Comparison of ENCODE assay signal across 8 cellular contexts in the genomic region with DNA sequence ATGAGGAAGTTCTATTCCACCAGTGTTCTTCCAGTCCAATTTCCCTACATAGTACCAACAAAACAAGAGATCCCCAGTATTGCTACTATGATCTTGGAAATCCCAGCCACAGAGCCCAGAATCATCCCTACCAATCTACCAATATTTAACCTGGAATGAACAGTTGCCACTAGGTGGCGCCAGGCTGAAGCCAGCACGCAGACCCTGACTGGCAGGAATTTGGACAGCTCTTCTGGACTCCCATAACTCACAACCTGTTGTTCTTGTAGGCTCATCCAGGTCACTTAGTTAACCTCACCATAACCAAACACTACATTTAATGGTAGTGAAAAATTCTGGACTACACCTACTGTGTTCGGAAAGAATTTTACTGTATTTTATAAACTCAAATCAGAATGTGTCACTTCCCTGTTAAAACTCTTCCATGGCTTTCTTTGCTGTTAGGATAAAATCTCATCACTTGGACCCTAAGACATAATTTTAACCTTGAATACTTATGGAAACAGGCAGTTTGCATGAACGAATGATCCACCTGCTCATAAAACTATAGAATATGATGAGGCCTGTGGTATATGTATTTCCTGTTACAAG. TPM values are rescaled to one million over a fixed set of nuclear protein-coding genes. Genes with fewer than 3 reads are reported as not detected.
DNase-seq lines count a peak whose midpoint lies in the region; ATAC-seq and TF ChIP-seq lines count a peak whose summit lies in the region.

No MANE protein-coding gene starts in this region.

- 30 to 31% methylated on average over 4 of the region's 4 CpGs for WGBS in testis, 2 donors

- ATAC-seq in CD4-positive, CD25-positive, alpha-beta regulatory T cell (ENCODE audit: low read depth in 2 of 2), result no peak
- peak; percentile 77 for ATAC-seq in HG03378 (IDR thresholded peaks at IDR 0.05; ENCODE audit: unreplicated experiment)
- peak; percentile 45 for ATAC-seq in activated CD8-positive, alpha-beta T cell treated with anti-CD3 and anti-CD28 coated beads for 36 hours
- peak; percentile 41 to 50 for ATAC-seq in naive B cell (ENCODE audit: low read depth in 2 of 2)

- H3K4me3 ChIP-seq in CD4-positive, CD25-positive, alpha-beta regulatory T cell (ENCODE audit: low read depth, low read length), result no peak overlapping the region
- H3K4me3 ChIP-seq in epithelial cell of esophagus (ENCODE audit: low read length) (no peak overlapping the region), testis (no peak overlapping the region)

- no peaks in the 10 kb centered on the region for H3K36me3 Mint-ChIP-seq in CD4-positive, CD25-positive, alpha-beta regulatory T cell
- H3K36me3 Mint-ChIP-seq in activated CD8-positive, alpha-beta T cell treated with anti-CD3 and anti-CD28 coated beads for 36 hours (ENCODE audit: low read depth), result no peaks in the 10 kb centered on the region
- peaks cover 0 to 11% of the 10 kb centered on the region in 2 donors for H3K36me3 Mint-ChIP-seq in naive B cell

- no peaks in the 10 kb centered on the region for H3K4me1 Mint-ChIP-seq in CD4-positive, CD25-positive, alpha-beta regulatory T cell
- H3K4me1 Mint-ChIP-seq in activated CD8-positive, alpha-beta T cell treated with anti-CD3 and anti-CD28 coated beads for 36 hours (ENCODE audit: low read depth), result no peaks in the 10 kb centered on the region
- peaks cover 5 to 7% (median 6%) of the 10 kb centered on the region in 3 donors for H3K4me1 Mint-ChIP-seq in naive B cell

- peak; percentile 8 to 53 (median 23) for DNase-seq in CD4-positive, CD25-positive, alpha-beta regulatory T cell
- DNase-seq in GM19240 (ENCODE audit: insufficient read length, low spot score) (peak; percentile 25), NCI-H524 (lab: John Stamatoyannopoulos, UW) (peak; percentile 15 to 62), epithelial cell of esophagus (ENCODE audit: low read depth) (peak; percentile 80), naive B cell (peak; percentile 29), testis (peak; percentile 92)
- peak; percentile 76 for DNase-seq in activated CD8-positive, alpha-beta T cell treated with anti-CD3 and anti-CD28 coated beads for 36 hours

- H3K9me3 ChIP-seq in CD4-positive, CD25-positive, alpha-beta regulatory T cell (ENCODE audit: control insufficient read depth in 2 of 2, low read length in 2 of 2), result no peaks in the 10 kb centered on the region
- no peaks in the 10 kb centered on the region for H3K9me3 ChIP-seq in testis

- no peaks in the 10 kb centered on the region for H3K4me1 ChIP-seq in CD4-positive, CD25-positive, alpha-beta regulatory T cell (ENCODE audit: control insufficient read depth, insufficient read depth, low read length, poor library complexity, severe bottlenecking)
- no peaks in the 10 kb centered on the region for H3K4me1 ChIP-seq in testis

- no peaks in the 10 kb centered on the region for H3K9me3 Mint-ChIP-seq in CD4-positive, CD25-positive, alpha-beta regulatory T cell
- no peaks in the 10 kb centered on the region for H3K9me3 Mint-ChIP-seq in activated CD8-positive, alpha-beta T cell treated with anti-CD3 and anti-CD28 coated beads for 36 hours
- H3K9me3 Mint-ChIP-seq in naive B cell, result peaks cover 0 to 5% (median 0%) of the 10 kb centered on the region in 7 donors

- peaks cover 4% of the 10 kb centered on the region for H3K27me3 Mint-ChIP-seq in CD4-positive, CD25-positive, alpha-beta regulatory T cell
- H3K27me3 Mint-ChIP-seq in activated CD8-positive, alpha-beta T cell treated with anti-CD3 and anti-CD28 coated beads for 36 hours, result peaks cover 13% of the 10 kb centered on the region
- H3K27me3 Mint-ChIP-seq in naive B cell, result peaks cover 0 to 2% (median 0%) of the 10 kb centered on the region in 3 donors

- TF ChIP-seq CTCF in activated CD8-positive, alpha-beta T cell treated with anti-CD3 and anti-CD28 coated beads for 36 hours (IDR thresholded peaks at IDR 0.05), result peak; percentile 73
- TF ChIP-seq CTCF in epithelial cell of esophagus (IDR thresholded peaks at IDR 0.05; ENCODE audit: insufficient read depth, low read depth, low read length, missing control alignments) (peak; percentile 98), testis (IDR thresholded peaks at IDR 0.05) (peak; percentile 71 to 92 (median 72))

- intact Hi-C loops in activated CD8-positive, alpha-beta T cell treated with anti-CD3 and anti-CD28 coated beads for 36 hours (cut with micrococcal nuclease), result loop anchor here (10.0 kb wide), 1 partner anchor 280 kb away; no protein-coding TSS in a partner anchor
- intact Hi-C loops in testis (cut with DNase I; ENCODE audit: low total_unique reads), result loop anchor here (10.0 kb wide), 2 partner anchors 190 to 280 kb away; partner anchors contain the start of gene SCN3A

- POLR2A ChIA-PET in activated CD8-positive, alpha-beta T cell treated with anti-CD3 and anti-CD28 coated beads for 36 hours (lab: Charles Lee), result no interaction called here

- H3K36me3 ChIP-seq in CD4-positive, CD25-positive, alpha-beta regulatory T cell (ENCODE audit: control insufficient read depth, insufficient read depth, low read length), result no peaks in the 10 kb centered on the region
- H3K36me3 ChIP-seq in testis (ENCODE audit: low read depth, missing control alignments), result no peaks in the 10 kb centered on the region

- no peaks in the 10 kb centered on the region for H3K27me3 ChIP-seq in CD4-positive, CD25-positive, alpha-beta regulatory T cell (ENCODE audit: control insufficient read depth, insufficient read depth, low read length)
- H3K27me3 ChIP-seq in testis, result no peaks in the 10 kb centered on the region

- no peak for TF ChIP-seq POLR2A in testis (IDR thresholded peaks at IDR 0.05)

- H3K4me3 Mint-ChIP-seq in CD4-positive, CD25-positive, alpha-beta regulatory T cell, result no peak overlapping the region
- H3K4me3 Mint-ChIP-seq in activated CD8-positive, alpha-beta T cell treated with anti-CD3 and anti-CD28 coated beads for 36 hours, result no peak overlapping the region
- peak overlapping the region in 3 of 8 donors; percentile 2 to 42 (median 8) for H3K4me3 Mint-ChIP-seq in naive B cell

- no peak overlapping the region for H3K27ac ChIP-seq in CD4-positive, CD25-positive, alpha-beta regulatory T cell (ENCODE audit: insufficient read depth, low read length, poor library complexity, severe bottlenecking)
- H3K27ac ChIP-seq in testis, result no peak overlapping the region

- H3K27ac Mint-ChIP-seq in CD4-positive, CD25-positive, alpha-beta regulatory T cell, result no peak overlapping the region
- no peak overlapping the region for H3K27ac Mint-ChIP-seq in activated CD8-positive, alpha-beta T cell treated with anti-CD3 and anti-CD28 coated beads for 36 hours
- H3K27ac Mint-ChIP-seq in naive B cell, result peak overlapping the region in 1 of 6 donors; percentile 29

- CTCF ChIA-PET in activated CD8-positive, alpha-beta T cell treated with anti-CD3 and anti-CD28 coated beads for 36 hours (lab: Charles Lee), result interaction anchor here (0.6 to 3.3 kb wide), 11 partner anchors 8 to 1112 kb away, joined by 3 to 32 read pairs (median 4); partner anchors contain the start of gene SCN3A

RNA-seq across cellular contexts. Expression of gene SLC38A11, which starts 59.8 kb away (rescaled TPM):
- total RNA-seq in CD4-positive, CD25-positive, alpha-beta regulatory T cell, result not detected
- not detected for polyA plus RNA-seq in CD4-positive, CD25-positive, alpha-beta regulatory T cell
- total RNA-seq in activated CD8-positive, alpha-beta T cell treated with anti-CD3 and anti-CD28 coated beads for 36 hours, result not detected
- polyA plus RNA-seq in naive B cell (ENCODE audit: low read depth in 6 of 6) (10 to 100 TPM in 3 of 6 donors, 1 to 10 TPM in 3; 1.1 to 16.3 (median 9.5) TPM), testis (ENCODE audit: insufficient read depth, low read depth, low replicate concordance) (0.58 TPM)
- total RNA-seq in testis, result 1 to 10 TPM; 1.2 to 5.9 TPM

Comparison
In these comparisons a context has a peak if more than half of its experiments do, and no peak if none do; other contexts are left out.
1. ATAC-seq: peak in HG03378 (single experiment), activated CD8-positive, alpha-beta T cell treated with anti-CD3 and anti-CD28 coated beads for 36 hours (single experiment) and naive B cell (2 of 2); none in CD4-positive, CD25-positive, alpha-beta regulatory T cell (0 of 2).
2. DNase-seq: peak in every context shown above with its lines; median percentile 92 in testis; 80 in epithelial cell of esophagus; 76 in activated CD8-positive, alpha-beta T cell treated with anti-CD3 and anti-CD28 coated beads for 36 hours; 38 in NCI-H524; 29 in naive B cell; 25 in GM19240; 23 in CD4-positive, CD25-positive, alpha-beta regulatory T cell.
3. Peak in every context shown above with its lines, with median percentiles within 50 percentile points of each other: CTCF ChIP-seq.